1 cellular context compared by ENCODE assay signal in genomic region chr1:167739752-167740151, GRCh38.
TF ChIP-seq lines count a peak whose summit lies in the region.

No MANE protein-coding gene starts in this region.

TF ChIP-seq in K562, 482 proteins besides CTCF, POLR2A, EP300 and RAD21:
- TF ChIP-seq CREB3 (tag; conservative IDR thresholded peaks at IDR 0.05; ENCODE audit: low read depth), result no peak
- TF ChIP-seq EHMT2 (IDR thresholded peaks at IDR 0.05), result 0 out of 2 replicates have a peak, but pooled peaks have one; percentile 22
- 0 out of 2 replicates have a peak, but pooled peaks have one; percentile 29 for TF ChIP-seq ARID1B (IDR thresholded peaks at IDR 0.05)
- 0 out of 2 replicates have a peak, but pooled peaks have one; percentile 7 for TF ChIP-seq TAL1 (IDR thresholded peaks at IDR 0.05)
- TF ChIP-seq DDX20 (tag; IDR thresholded peaks at IDR 0.05; ENCODE audit: low read depth), result no peak
- TF ChIP-seq ZBTB33 (CRISPR knock-in tag; IDR thresholded peaks at IDR 0.05), result no peak
- no peak for TF ChIP-seq ZBTB17 (CRISPR knock-in tag; IDR thresholded peaks at IDR 0.05)
- no peak for TF ChIP-seq KDM2B (CRISPR knock-in tag; IDR thresholded peaks at IDR 0.05)
- no peak for TF ChIP-seq ZNF512 (tag; IDR thresholded peaks at IDR 0.05)
- no peak for TF ChIP-seq TEAD2 (tag; IDR thresholded peaks at IDR 0.05)
- TF ChIP-seq CBFA2T3 (IDR thresholded peaks at IDR 0.05), result peak; percentile 39; the same call in 1 of the 2 replicates
- TF ChIP-seq ELK3 (CRISPR knock-in tag; IDR thresholded peaks at IDR 0.05), result no peak
- no peak for TF ChIP-seq ILF3 (IDR thresholded peaks at IDR 0.05; ENCODE audit: borderline replicate concordance)
- TF ChIP-seq PTRF (tag; IDR thresholded peaks at IDR 0.05), result no peak
- TF ChIP-seq STAG1 (CRISPR knock-in tag; IDR thresholded peaks at IDR 0.05; ENCODE audit: borderline replicate concordance), result no peak
- TF ChIP-seq ZNF146 (CRISPR knock-in tag; IDR thresholded peaks at IDR 0.05; ENCODE audit: unreplicated experiment), result no peak
- TF ChIP-seq NUFIP1 (IDR thresholded peaks at IDR 0.05; ENCODE audit: partially characterized antibody), result no peak
- no peak for TF ChIP-seq ZNF592 (IDR thresholded peaks at IDR 0.05)
